Comparison of ENCODE assay signal across 7 cellular contexts in genomic region chr1:109193653-109194590, GRCh38. TPM values are rescaled to one million over a fixed set of nuclear protein-coding genes. Genes with fewer than 3 reads are reported as not detected.
DNase-seq lines count a peak whose midpoint lies in the region; ATAC-seq lines count a peak whose summit lies in the region.

No MANE protein-coding gene starts in this region.

- ATAC-seq in HG02759 (IDR thresholded peaks at IDR 0.05; ENCODE audit: unreplicated experiment) = peak; percentile 59
- ATAC-seq in left colon = peak; percentile 79

- DNase-seq in GDM1 (lab: John Stamatoyannopoulos, UW) (peak; percentile 46), RPMI8226 (peak; percentile 50), left colon (peak in 1 of 2 donors; percentile 71), NCI-H774 (lab: John Stamatoyannopoulos, UW) (no peak)
- DNase-seq in activated naive CD4-positive, alpha-beta T cell treated with anti-CD3 and anti-CD28 coated beads, Interleukin-2, amount 10 ng/mL, durations not matched to agents 7 days and 5 days = peak; percentile 77
- DNase-seq in stimulated activated CD8-positive, alpha-beta memory T cell treated with anti-CD3 and anti-CD28 coated beads, Interleukin-7, amount 100 ng/mL, for 24 hours (ENCODE audit: low read depth) = peak; percentile 27

- no peaks in the 10 kb centered on the region for H3K36me3 Mint-ChIP-seq in activated naive CD4-positive, alpha-beta T cell treated with anti-CD3 and anti-CD28 coated beads, Interleukin-2, amount 10 ng/mL, durations not matched to agents 7 days and 5 days

- intact Hi-C loops in left colon (cut with DNase I, micrococcal nuclease) = no loop called here

- no peaks in the 10 kb centered on the region for H3K9me3 Mint-ChIP-seq in activated naive CD4-positive, alpha-beta T cell treated with anti-CD3 and anti-CD28 coated beads, Interleukin-2, amount 10 ng/mL, durations not matched to agents 7 days and 5 days

- CTCF ChIA-PET in activated naive CD4-positive, alpha-beta T cell treated with anti-CD3 and anti-CD28 coated beads, Interleukin-2, amount 10 ng/mL, durations not matched to agents 7 days and 5 days (lab: Charles Lee) = interaction anchor here (0.7 to 1.8 kb wide), 10 partner anchors 19 to 339 kb away, joined by 3 to 6 read pairs (median 4); partner anchors contain the start of genes ELAPOR1 and SARS1

- no peak overlapping the region for H3K4me3 Mint-ChIP-seq in activated naive CD4-positive, alpha-beta T cell treated with anti-CD3 and anti-CD28 coated beads, Interleukin-2, amount 10 ng/mL, durations not matched to agents 7 days and 5 days

- H3K27me3 Mint-ChIP-seq in activated naive CD4-positive, alpha-beta T cell treated with anti-CD3 and anti-CD28 coated beads, Interleukin-2, amount 10 ng/mL, durations not matched to agents 7 days and 5 days = peaks cover 4% of the 10 kb centered on the region

- H3K27ac Mint-ChIP-seq in activated naive CD4-positive, alpha-beta T cell treated with anti-CD3 and anti-CD28 coated beads, Interleukin-2, amount 10 ng/mL, durations not matched to agents 7 days and 5 days = peak overlapping the region; percentile 34

- peaks cover 8% of the 10 kb centered on the region for H3K4me1 Mint-ChIP-seq in activated naive CD4-positive, alpha-beta T cell treated with anti-CD3 and anti-CD28 coated beads, Interleukin-2, amount 10 ng/mL, durations not matched to agents 7 days and 5 days

RNA-seq across cellular contexts. Expression of gene SARS1, which starts 19.8 kb away (rescaled TPM):
- 100 to 1,000 TPM; 117 to 155 TPM for total RNA-seq in left colon

RNA-seq across cellular contexts. Expression of gene CELSR2, which starts 55.4 kb away (rescaled TPM):
- total RNA-seq in left colon = 1 to 10 TPM; 3.9 to 4.5 TPM
